In the genomic region with DNA sequence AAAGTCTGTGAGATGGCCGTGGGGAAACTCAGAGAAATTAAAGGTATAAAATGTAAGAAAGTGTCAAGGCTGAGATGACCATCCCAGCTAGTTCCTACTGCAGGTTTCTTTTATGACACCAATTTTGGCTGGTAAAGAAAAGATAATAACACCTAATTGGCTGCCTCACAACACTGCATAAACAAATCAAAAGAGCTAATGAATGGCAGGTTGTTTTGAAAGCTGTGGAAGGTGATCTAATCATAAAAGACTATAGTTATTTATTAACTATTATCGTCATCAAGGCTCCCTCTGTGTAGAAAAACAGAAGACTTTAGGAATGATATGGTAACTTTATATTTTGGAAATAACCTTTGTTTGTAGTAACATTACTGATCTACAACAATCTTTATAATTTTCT, we compare ENCODE assay signal across 19 cellular contexts. TPM values are rescaled to one million over a fixed set of nuclear protein-coding genes. Genes with fewer than 3 reads are reported as not detected.
DNase-seq lines count a peak whose midpoint lies in the region; ATAC-seq and TF ChIP-seq lines count a peak whose summit lies in the region.
"Had no signal": no experiment of that assay in that cellular context is flagged by ENCODE, and none has a peak within 500 bp of the region (broad histone marks: within the 10 kb centered on the region; RNA-seq: fewer than 3 reads in every experiment).

No MANE protein-coding gene starts in this region.

- intact Hi-C loops in mucosa of descending colon (cut with DNase I, micrococcal nuclease) = no loop called here

- in situ Hi-C loops in Caki2 (cut with HindIII; ENCODE audit: low pct_unique_long_range_greater_than_20kb, low sequenced_read_pairs) = no loop called here

- H3K4me1 ChIP-seq in mucosa of descending colon (ENCODE audit: low read depth) = no peaks in the 10 kb centered on the region
- H3K4me1 ChIP-seq: BE2C had no signal

- peak; percentile 47 for ATAC-seq in mucosa of descending colon
- no peak for ATAC-seq in GM18502 (IDR thresholded peaks at IDR 0.05; ENCODE audit: poor library complexity, unreplicated experiment)
- ATAC-seq: HCT116, K562 had no signal

- peaks cover 12% of the 10 kb centered on the region for H3K9me3 ChIP-seq in mucosa of descending colon
- H3K9me3 ChIP-seq: BE2C had no signal

- H3K27ac ChIP-seq in 22Rv1 = 0 out of 2 replicates have a peak overlapping the region, but pooled peaks have one; percentile 3

- no peaks in the 10 kb centered on the region for H3K36me3 ChIP-seq in mucosa of descending colon (ENCODE audit: low read depth)
- H3K36me3 ChIP-seq: BE2C had no signal

- DNase-seq in Caki2 (ENCODE audit: low read depth) (peak; percentile 33), epithelial cell of proximal tubule (ENCODE audit: low read depth) (peak; percentile 10), mucosa of descending colon (no peak), SK-N-DZ (ENCODE audit: low spot score) (no peak), NCI-H526 treated with DMSO at 0.1 percent for 48 hours (lab: John Stamatoyannopoulos, UW) (no peak)
- DNase-seq: ACHN; BE2C; C1 segment of cervical spinal cord; CD4-positive, CD25-positive, alpha-beta regulatory T cell; CD8-positive, alpha-beta memory T cell; COR-L47; GOT3; H7; HFFc6; IMR-90 had no signal

- no peak overlapping the region for H3K4me3 ChIP-seq in epithelial cell of proximal tubule (ENCODE audit: low read depth, low read length)
- H3K4me3 ChIP-seq in mucosa of descending colon = no peak overlapping the region
- H3K4me3 ChIP-seq: K562 had no signal

- no peak for TF ChIP-seq CTCF in 22Rv1 (IDR thresholded peaks at IDR 0.05)
- TF ChIP-seq CTCF in epithelial cell of proximal tubule (conservative IDR thresholded peaks at IDR 0.05; ENCODE audit: low read depth, low read length) = no peak
- no peak for TF ChIP-seq CTCF in mucosa of descending colon (IDR thresholded peaks at IDR 0.05)

RNA-seq across cellular contexts. Expression of gene SPINK5, which starts 3.5 kb away (rescaled TPM):
- total RNA-seq in Caki2 (2014; rRNA removed; shearing (Covaris generic); ENCODE audit: low replicate concordance) = 0.95 TPM in 1 of 2 replicates, not detected in the other
- total RNA-seq in epithelial cell of proximal tubule (not detected in 2 replicates), mucosa of descending colon (10 to 100 TPM in 1 of 3 donors, 1 to 10 TPM in 2; 2.8 to 11.0 (median 6.2) TPM)
- 1.2 and 1.3 TPM in 2 replicates for polyA plus RNA-seq in SK-N-DZ (2014; cell fraction: cytosol; rRNA removed)
- 12.4 and 13.3 TPM in 2 replicates for polyA plus RNA-seq in SK-N-DZ (2014; cell fraction: nucleus; rRNA removed)
- total RNA-seq: CD4-positive, CD25-positive, alpha-beta regulatory T cell; CD8-positive, alpha-beta memory T cell; HFFc6; IMR-90 had no signal
- polyA plus RNA-seq: CD4-positive, CD25-positive, alpha-beta regulatory T cell; CD8-positive, alpha-beta memory T cell; IMR-90 had no signal

Comparison
In these comparisons a context has a peak if more than half of its experiments do, and no peak if none do; other contexts are left out.
1. DNase-seq: peak in Caki2 (single experiment) and epithelial cell of proximal tubule (single experiment); none in mucosa of descending colon (0 of 3), SK-N-DZ (single experiment) and NCI-H526 treated with DMSO at 0.1 percent for 48 hours (single experiment).